In genomic region chr2:239862613-239863012, GRCh38 we compare ENCODE assay signal across 19 cellular contexts.
DNase-seq lines count a peak whose midpoint lies in the region; ATAC-seq and TF ChIP-seq lines count a peak whose summit lies in the region.
"Had no signal": no experiment of that assay in that cellular context is flagged by ENCODE, and none has a peak within 500 bp of the region (broad histone marks: within the 10 kb centered on the region; RNA-seq: fewer than 3 reads in every experiment).

No MANE protein-coding gene starts in this region.

- H3K36me3 Mint-ChIP-seq in activated CD4-positive, alpha-beta T cell treated with anti-CD3 and anti-CD28 coated beads, Interleukin-2, amount 10 ng/mL, durations not matched to agents 24 days and 14 days (ENCODE audit: low read depth): no peaks in the 10 kb centered on the region
- no peaks in the 10 kb centered on the region for H3K36me3 Mint-ChIP-seq in CD4-positive, alpha-beta T cell (ENCODE audit: low read depth)
- H3K36me3 Mint-ChIP-seq in endodermal cell (ENCODE audit: low read depth) (no peaks in the 10 kb centered on the region), osteocyte (ENCODE audit: unreplicated experiment) (no peaks in the 10 kb centered on the region)
- H3K36me3 Mint-ChIP-seq: CD8-positive, alpha-beta T cell had no signal

- CTCF ChIA-PET in CD4-positive, alpha-beta T cell (lab: Charles Lee): interaction anchor here (1.2 kb wide), 1 partner anchor 12 kb away, joined by 3 read pairs; no protein-coding TSS in a partner anchor

- no peak overlapping the region for H3K27ac Mint-ChIP-seq in activated CD4-positive, alpha-beta T cell treated with anti-CD3 and anti-CD28 coated beads, Interleukin-2, amount 10 ng/mL, durations not matched to agents 24 days and 14 days
- H3K27ac Mint-ChIP-seq in CD4-positive, alpha-beta T cell: peak overlapping the region; percentile 39
- H3K27ac Mint-ChIP-seq in endodermal cell: no peak overlapping the region
- H3K27ac Mint-ChIP-seq in osteocyte (ENCODE audit: unreplicated experiment): no peak overlapping the region
- H3K27ac Mint-ChIP-seq: B cell; CD8-positive, alpha-beta T cell; HFFc6 had no signal

- intact Hi-C loops in activated CD4-positive, alpha-beta T cell treated with anti-CD3 and anti-CD28 coated beads, Interleukin-2, amount 10 ng/mL, durations not matched to agents 24 days and 14 days (cut with micrococcal nuclease): no loop called here
- intact Hi-C loops in CD4-positive, alpha-beta T cell (cut with DNase I, micrococcal nuclease): no loop called here
- intact Hi-C loops in heart left ventricle (cut with DNase I): no loop called here

- H3K9ac ChIP-seq in endodermal cell (ENCODE audit: extremely low read depth, low read length, poor library complexity, severe bottlenecking): no peak overlapping the region

- H3K27me3 Mint-ChIP-seq in activated CD4-positive, alpha-beta T cell treated with anti-CD3 and anti-CD28 coated beads, Interleukin-2, amount 10 ng/mL, durations not matched to agents 24 days and 14 days: peaks cover 25% of the 10 kb centered on the region
- H3K27me3 Mint-ChIP-seq in CD4-positive, alpha-beta T cell: no peaks in the 10 kb centered on the region
- H3K27me3 Mint-ChIP-seq in endodermal cell (ENCODE audit: insufficient read depth) (peaks cover 55% of the 10 kb centered on the region), osteocyte (ENCODE audit: unreplicated experiment) (peaks cover 5% of the 10 kb centered on the region)

- no peak overlapping the region for H3K4me3 Mint-ChIP-seq in activated CD4-positive, alpha-beta T cell treated with anti-CD3 and anti-CD28 coated beads, Interleukin-2, amount 10 ng/mL, durations not matched to agents 24 days and 14 days
- no peak overlapping the region for H3K4me3 Mint-ChIP-seq in CD4-positive, alpha-beta T cell
- H3K4me3 Mint-ChIP-seq in endodermal cell: no peak overlapping the region
- no peak overlapping the region for H3K4me3 Mint-ChIP-seq in osteocyte (ENCODE audit: unreplicated experiment)
- H3K4me3 Mint-ChIP-seq: B cell; CD8-positive, alpha-beta T cell; HFFc6 had no signal

- peak; percentile 40 for DNase-seq in activated CD4-positive, alpha-beta T cell treated with anti-CD3 and anti-CD28 coated beads, Interleukin-2, amount 10 ng/mL, durations not matched to agents 24 days and 14 days
- DNase-seq in activated CD4-positive, alpha-beta T cell treated with anti-CD3 and anti-CD28 coated beads, Interleukin-2, amount 50 U/mL, for 4 hours: no peak
- no peak for DNase-seq in CD4-positive, alpha-beta T cell
- peak; percentile 34 for DNase-seq in endodermal cell
- peak; percentile 57 for DNase-seq in osteocyte (ENCODE audit: extremely low spot score, unreplicated experiment)
- no peak for DNase-seq in heart left ventricle
- DNase-seq in G401 (ENCODE audit: low spot score): no peak
- DNase-seq: C1 segment of cervical spinal cord; Caco-2; CD8-positive, alpha-beta T cell; DMS153; EL; GF-D8; GOT3; HFFc6 had no signal

- H3K27me3 ChIP-seq in CD4-positive, alpha-beta T cell (ENCODE audit: control insufficient read depth, insufficient read depth, low read length): no peaks in the 10 kb centered on the region
- peaks cover 78% of the 10 kb centered on the region for H3K27me3 ChIP-seq in endodermal cell (ENCODE audit: control insufficient read depth, insufficient read depth, low read length, poor library complexity, severe bottlenecking)
- H3K27me3 ChIP-seq in heart left ventricle: peaks cover 0 to 13% (median 0%) of the 10 kb centered on the region in 9 donors

- H3K4me3 ChIP-seq in endodermal cell (ENCODE audit: low read length) (no peak overlapping the region), heart left ventricle (no peak overlapping the region)
- H3K4me3 ChIP-seq: HAP-1 had no signal

- ATAC-seq in CD4-positive, alpha-beta T cell (ENCODE audit: poor library complexity): no peak
- ATAC-seq in heart left ventricle (no peak), GM18858 (IDR thresholded peaks at IDR 0.05; ENCODE audit: unreplicated experiment) (no peak)
- ATAC-seq: CD8-positive, alpha-beta T cell had no signal

- in situ Hi-C loops in G401 (cut with HindIII; ENCODE audit: low sequenced_read_pairs): no loop called here

- 86 to 87% methylated on average over 3 to 6 of the region's 7 CpGs for WGBS in endodermal cell (ENCODE audit: insufficient coverage in 1 of 2, insufficient read length in 1 of 2), 2 experiments
- WGBS in heart left ventricle, 4 donors: 73 to 76% (median 75%) methylated on average over 7 of the region's 7 CpGs

- no peak overlapping the region for H3K27ac ChIP-seq in CD4-positive, alpha-beta T cell (ENCODE audit: low read depth, low read length)
- H3K27ac ChIP-seq in endodermal cell (ENCODE audit: low read depth, low read length) (no peak overlapping the region), heart left ventricle (no peak overlapping the region)
- H3K27ac ChIP-seq: 22Rv1 had no signal

- POLR2A ChIA-PET in CD4-positive, alpha-beta T cell (lab: Charles Lee): interaction anchor here (0.6 kb wide), 1 partner anchor 450 kb away, joined by 3 read pairs; no protein-coding TSS in a partner anchor

- no peak for TF ChIP-seq CTCF in CD4-positive, alpha-beta T cell (IDR thresholded peaks at IDR 0.05)
- TF ChIP-seq CTCF in endodermal cell (conservative IDR thresholded peaks at IDR 0.05): no peak
- TF ChIP-seq CTCF in osteocyte (IDR thresholded peaks at IDR 0.05): no peak
- no peak for TF ChIP-seq CTCF in heart left ventricle (IDR thresholded peaks at IDR 0.05)

- H3K9me3 Mint-ChIP-seq in activated CD4-positive, alpha-beta T cell treated with anti-CD3 and anti-CD28 coated beads, Interleukin-2, amount 10 ng/mL, durations not matched to agents 24 days and 14 days: no peaks in the 10 kb centered on the region
- no peaks in the 10 kb centered on the region for H3K9me3 Mint-ChIP-seq in CD4-positive, alpha-beta T cell
- H3K9me3 Mint-ChIP-seq in endodermal cell: no peaks in the 10 kb centered on the region
- H3K9me3 Mint-ChIP-seq in osteocyte (ENCODE audit: unreplicated experiment): no peaks in the 10 kb centered on the region
- H3K9me3 Mint-ChIP-seq: CD8-positive, alpha-beta T cell had no signal

- H3K4me1 ChIP-seq in endodermal cell (ENCODE audit: control insufficient read depth, insufficient read depth, low read length): no peaks in the 10 kb centered on the region
- H3K4me1 ChIP-seq in heart left ventricle: no peaks in the 10 kb centered on the region
- H3K4me1 ChIP-seq: Caco-2, HAP-1 had no signal

- H3K36me3 ChIP-seq in endodermal cell (ENCODE audit: control insufficient read depth, insufficient read depth, low read length) (no peaks in the 10 kb centered on the region), heart left ventricle (no peaks in the 10 kb centered on the region)
- H3K36me3 ChIP-seq: HAP-1 had no signal

- no peaks in the 10 kb centered on the region for H3K4me1 Mint-ChIP-seq in activated CD4-positive, alpha-beta T cell treated with anti-CD3 and anti-CD28 coated beads, Interleukin-2, amount 10 ng/mL, durations not matched to agents 24 days and 14 days
- peaks cover 26% of the 10 kb centered on the region for H3K4me1 Mint-ChIP-seq in CD4-positive, alpha-beta T cell (ENCODE audit: low read depth)
- H3K4me1 Mint-ChIP-seq in endodermal cell: peaks cover 12% of the 10 kb centered on the region
- no peaks in the 10 kb centered on the region for H3K4me1 Mint-ChIP-seq in osteocyte (ENCODE audit: unreplicated experiment)
- H3K4me1 Mint-ChIP-seq: B cell had no signal

- no peaks in the 10 kb centered on the region for H3K9me3 ChIP-seq in CD4-positive, alpha-beta T cell (ENCODE audit: control insufficient read depth, low read length)
- peaks cover 16% of the 10 kb centered on the region for H3K9me3 ChIP-seq in endodermal cell (ENCODE audit: control insufficient read depth, low read length)
- H3K9me3 ChIP-seq in heart left ventricle: no peaks in the 10 kb centered on the region
- H3K9me3 ChIP-seq: Caco-2, HAP-1 had no signal

- TF ChIP-seq POLR2A in heart left ventricle (IDR thresholded peaks at IDR 0.05): no peak

Comparison
In these comparisons a context has a peak if more than half of its experiments do, and no peak if none do; other contexts are left out.
1. DNase-seq: peak in activated CD4-positive, alpha-beta T cell treated with anti-CD3 and anti-CD28 coated beads, Interleukin-2, amount 10 ng/mL, durations not matched to agents 24 days and 14 days (single experiment), endodermal cell (single experiment) and osteocyte (single experiment); none in activated CD4-positive, alpha-beta T cell treated with anti-CD3 and anti-CD28 coated beads, Interleukin-2, amount 50 U/mL, for 4 hours (0 of 2), CD4-positive, alpha-beta T cell (0 of 10), heart left ventricle (0 of 5) and G401 (single experiment).